8 cellular contexts compared by ENCODE assay signal in genomic region chr21:5154641-5154982, GRCh38.
A peak's percentile ranks its signal among the peaks of the same experiment; 100 is the strongest.
DNase-seq lines count a peak whose midpoint lies in the region; ATAC-seq and TF ChIP-seq lines count a peak whose summit lies in the region.
"Not testable (repeated sequence)": the region's sequence is repeated elsewhere in the genome, so short reads cannot be mapped to it uniquely, and the experiment has no call there.

No MANE protein-coding gene starts in this region.

- H3K4me1 ChIP-seq in PC-3 (ENCODE audit: insufficient read depth, low read length); effector memory CD4-positive, alpha-beta T cell (ENCODE audit: control insufficient read depth, insufficient read depth, low read length, poor library complexity, severe bottlenecking); lower lobe of right lung; aorta (ENCODE audit: control insufficient read depth in 1 of 2, insufficient read depth in 2 of 2, low read length in 2 of 2): not testable (repeated sequence)

- H3K9me3 ChIP-seq in PC-3 (ENCODE audit: low read length); effector memory CD4-positive, alpha-beta T cell (ENCODE audit: control insufficient read depth, low read length); lower lobe of right lung; aorta (ENCODE audit: control insufficient read depth, low read length): not testable (repeated sequence)

- not testable (repeated sequence) for H3F3A ChIP-seq in PC-3 (ENCODE audit: low read length, unreplicated experiment)

- peak; percentile 97 for ATAC-seq in GM19035 (IDR thresholded peaks at IDR 0.05; ENCODE audit: unreplicated experiment)
- ATAC-seq in HG02970 (IDR thresholded peaks at IDR 0.05; ENCODE audit: low FRiP score, unreplicated experiment): peak; percentile 88
- ATAC-seq in PC-3: peak; percentile 98
- peak; percentile 100 for ATAC-seq in lower lobe of right lung
- ATAC-seq in aorta (ENCODE audit: low FRiP score): peak; percentile 100

- DNase-seq in PC-3 (peak; percentile 86), activated T-cell treated with anti-CD3 and anti-CD28 coated beads for 48 hours (ENCODE audit: low read depth) (peak; percentile 94), lower lobe of right lung (peak; percentile 87), aorta (peak; percentile 89 to 93)
- peak; percentile 78 to 87 (median 83) for DNase-seq in effector memory CD4-positive, alpha-beta T cell
- DNase-seq in stimulated activated CD4-positive, alpha-beta T cell treated with anti-CD3 and anti-CD28 coated beads, Interleukin-15, amount 100 ng/mL, for 1 hour (ENCODE audit: low read depth in 1 of 2, low spot score in 1 of 2): peak; percentile 83 to 86

- not testable (repeated sequence) for TF ChIP-seq CTCF in PC-3 (conservative IDR thresholded peaks at IDR 0.05; ENCODE audit: low read depth, low read length); lower lobe of right lung (IDR thresholded peaks at IDR 0.05)

- H3K9ac ChIP-seq in PC-3 (ENCODE audit: low read length): 0 out of 2 replicates have a peak overlapping the region, but pooled peaks have one; percentile 25

- H3K9me2 ChIP-seq in PC-3 (replicated peaks; ENCODE audit: low read length): not testable (repeated sequence)

- not testable (repeated sequence) for H2AFZ ChIP-seq in PC-3 (ENCODE audit: low read length)

- WGBS in aorta, 2 donors: 0% methylated on average over 7 to 35 of the region's 50 CpGs

- POLR2A ChIA-PET in PC-3 (lab: Charles Lee; ENCODE audit: unreplicated experiment): not testable (repeated sequence)

- intact Hi-C loops in PC-3 (cut with micrococcal nuclease); lower lobe of right lung (cut with DNase I); aorta (cut with DNase I): not testable (repeated sequence)

- H4K20me1 ChIP-seq in PC-3 (ENCODE audit: low read length): not testable (repeated sequence)

- H3K4me3 ChIP-seq in PC-3 (ENCODE audit: low read length) (0 out of 2 replicates have a peak overlapping the region, but pooled peaks have one; percentile 49), lower lobe of right lung (peak overlapping the region; percentile 40)
- H3K4me3 ChIP-seq in effector memory CD4-positive, alpha-beta T cell (ENCODE audit: insufficient read depth, low read depth, low read length, poor library complexity, severe bottlenecking); aorta (ENCODE audit: low read length in 2 of 2): not testable (repeated sequence)

- not testable (repeated sequence) for BruUV-seq in PC-3 (replicated peaks; lab: Mats Ljungman, UMichigan)

- not testable (repeated sequence) for H3K79me2 ChIP-seq in PC-3 (ENCODE audit: low read length)

- H3K36me3 ChIP-seq in PC-3 (ENCODE audit: low read depth, low read length); effector memory CD4-positive, alpha-beta T cell (ENCODE audit: control insufficient read depth, insufficient read depth, low read length); lower lobe of right lung; aorta (ENCODE audit: control insufficient read depth in 1 of 2, insufficient read depth in 2 of 2, low read length in 1 of 2): not testable (repeated sequence)

- H3K4me2 ChIP-seq in PC-3 (ENCODE audit: low read length): not testable (repeated sequence)

- not testable (repeated sequence) for H3K27me3 ChIP-seq in PC-3 (ENCODE audit: low read length); effector memory CD4-positive, alpha-beta T cell (replicated peaks; ENCODE audit: control insufficient read depth, insufficient read depth, low read length, poor library complexity, severe bottlenecking); lower lobe of right lung (ENCODE audit: low read depth); aorta (ENCODE audit: control insufficient read depth in 1 of 2, insufficient read depth in 2 of 2, low read length in 1 of 2)

- H3K27ac ChIP-seq in PC-3 (ENCODE audit: low read length); effector memory CD4-positive, alpha-beta T cell (ENCODE audit: insufficient read depth, low read length, poor library complexity, severe bottlenecking); lower lobe of right lung; aorta (ENCODE audit: low read depth in 1 of 2, low read length in 2 of 2): not testable (repeated sequence)

- CTCF ChIA-PET in PC-3 (lab: Charles Lee): not testable (repeated sequence)
